In genomic region chr7:124929467-124930172, GRCh38 we compare ENCODE assay signal across 8 cellular contexts. TPM values are rescaled to one million over a fixed set of nuclear protein-coding genes. Genes with fewer than 3 reads are reported as not detected.
DNase-seq lines count a peak whose midpoint lies in the region; ATAC-seq, FAIRE-seq and TF ChIP-seq lines count a peak whose summit lies in the region.

Gene POT1, minus strand, starts transcription at chr7:124929825. Its CDS starts 32,652 bp downstream, at chr7:124897173.

- ATAC-seq in GM18907 (IDR thresholded peaks at IDR 0.05; ENCODE audit: unreplicated experiment) (peak; percentile 100), HG03159 (IDR thresholded peaks at IDR 0.05; ENCODE audit: unreplicated experiment) (peak; percentile 100)

- H3K36me3 ChIP-seq in bronchial epithelial cell (ENCODE audit: control insufficient read depth, insufficient read depth, low read length) (peaks cover 1% of the 10 kb centered on the region), small intestine (ENCODE audit: control insufficient read depth in 2 of 2, insufficient read depth in 2 of 2, low read length in 2 of 2) (no peaks in the 10 kb centered on the region)

- H3K4me3 ChIP-seq in AG04449 (ENCODE audit: low read depth, low read length), result peak within 1 kb of the TSS; percentile 67
- peak within 1 kb of the TSS; percentile 76 for H3K4me3 ChIP-seq in WI38 (ENCODE audit: low read depth, low read length)
- peak within 1 kb of the TSS; percentile 82 for H3K4me3 ChIP-seq in bronchial epithelial cell (ENCODE audit: low read depth, low read length)
- peak within 1 kb of the TSS; percentile 54 to 64 for H3K4me3 ChIP-seq in small intestine (ENCODE audit: low read depth in 1 of 2, low read length in 2 of 2)

- H3K27me3 ChIP-seq in bronchial epithelial cell (ENCODE audit: control insufficient read depth, insufficient read depth, low read length), result no peaks in the 10 kb centered on the region
- H3K27me3 ChIP-seq in small intestine (ENCODE audit: control insufficient read depth in 2 of 2, insufficient read depth in 2 of 2, low read length in 2 of 2), result no peaks in the 10 kb centered on the region

- H3K27ac ChIP-seq in small intestine (ENCODE audit: low read depth in 1 of 2, low read length in 1 of 2), result peak within 1 kb of the TSS in 1 of 2 donors; percentile 87

- CTCF ChIA-PET in AG04449 (lab: Yijun Ruan, JAX), result no interaction called here

- no peak for FAIRE-seq in bronchial epithelial cell (lab: Jason Lieb, UNC)
- no peak for FAIRE-seq in small intestine (lab: Jason Lieb, UNC)

- H3K9me3 ChIP-seq in small intestine (ENCODE audit: control insufficient read depth, low read depth), result no peaks in the 10 kb centered on the region

- POLR2A ChIA-PET in AG04449 (lab: Yijun Ruan, JAX), result no interaction called here

- WGBS in small intestine, 3 donors, result 0% methylated on average over 45 of the region's 45 CpGs

- no peaks in the 10 kb centered on the region for H3K4me1 ChIP-seq in small intestine (ENCODE audit: control insufficient read depth in 2 of 2, insufficient read depth in 1 of 2, low read depth in 1 of 2, low read length in 1 of 2)

- DNase-seq in AG04449 (ENCODE audit: low read depth, low spot score), result peak; percentile 95
- peak; percentile 99 for DNase-seq in NCI-H2227 treated with DMSO at 0.1 percent for 48 hours (lab: John Stamatoyannopoulos, UW)
- DNase-seq in bronchial epithelial cell (ENCODE audit: low read depth), result peak; percentile 98
- DNase-seq in iPS-NIHi11 (ENCODE audit: low spot score), result peak; percentile 95
- DNase-seq in small intestine, result peak; percentile 95

- TF ChIP-seq CTCF in AG04449 (IDR thresholded peaks at IDR 0.05; ENCODE audit: insufficient read depth, low read length, missing control alignments), result no peak
- no peak for TF ChIP-seq CTCF in WI38 (IDR thresholded peaks at IDR 0.05; ENCODE audit: low read depth, low read length)
- TF ChIP-seq CTCF in bronchial epithelial cell (IDR thresholded peaks at IDR 0.05; ENCODE audit: insufficient read depth, low read length, severe bottlenecking), result no peak

RNA-seq across cellular contexts. Expression of gene POT1, which starts in this region (rescaled TPM):
- 29.5 and 30.1 TPM in 2 replicates for total RNA-seq in bronchial epithelial cell
- polyA plus RNA-seq in small intestine, result 1 to 10 TPM; 3.1 to 6.8 (median 3.5) TPM
